ENCODE assay signal across 13 cellular contexts in genomic region chr9:124735121-124735520, GRCh38. TPM values are rescaled to one million over a fixed set of nuclear protein-coding genes. Genes with fewer than 3 reads are reported as not detected.
A peak's percentile ranks its signal among the peaks of the same experiment; 100 is the strongest.
DNase-seq lines count a peak whose midpoint lies in the region; ATAC-seq, FAIRE-seq and TF ChIP-seq lines count a peak whose summit lies in the region.
"Had no signal": no experiment of that assay in that cellular context is flagged by ENCODE, and none has a peak within 500 bp of the region (broad histone marks: within the 10 kb centered on the region; RNA-seq: fewer than 3 reads in every experiment).

No MANE protein-coding gene starts in this region.

- no peaks in the 10 kb centered on the region for H3K79me1 ChIP-seq in IMR-90 (ENCODE audit: low read depth in 1 of 2, low read length in 2 of 2)

- dilution Hi-C loops in IMR-90 (cut with HindIII; ENCODE audit: low sequenced_read_pairs, unreplicated experiment), result no loop called here

- H3K9me3 Mint-ChIP-seq in Calu3 (ENCODE audit: low read depth, unreplicated experiment) (no peaks in the 10 kb centered on the region), MCF 10A (ENCODE audit: unreplicated experiment) (no peaks in the 10 kb centered on the region)

- H2BK20ac ChIP-seq in IMR-90 (ENCODE audit: low read depth, low read length), result no peak overlapping the region

- no peak for FAIRE-seq in D721Med (lab: Jason Lieb, UNC)

- CTCF ChIA-PET in Calu3 (lab: Charles Lee), result interaction anchor here (1.2 to 2.4 kb wide), 2 partner anchors 8 to 30 kb away, joined by 4 to 8 read pairs; no protein-coding TSS in a partner anchor
- CTCF ChIA-PET in IMR-90 (lab: Yijun Ruan, JAX), result interaction anchor here (1.1 to 1.3 kb wide), 2 partner anchors 13 to 118 kb away, joined by 3 read pairs; no protein-coding TSS in a partner anchor
- CTCF ChIA-PET in MCF 10A (lab: Yijun Ruan, JAX), result interaction anchor here (0.6 to 2.1 kb wide), 7 partner anchors 8 to 118 kb away, joined by 3 to 11 read pairs (median 4); no protein-coding TSS in a partner anchor

- H2BK5ac ChIP-seq in IMR-90 (ENCODE audit: low read depth, low read length, poor library complexity, severe bottlenecking), result peak overlapping the region; percentile 12

- TF ChIP-seq CTCF in Calu3 (IDR thresholded peaks at IDR 0.05; ENCODE audit: unreplicated experiment) (no peak), IMR-90 (conservative IDR thresholded peaks at IDR 0.05; ENCODE audit: low read depth, low read length) (no peak), MCF 10A (IDR thresholded peaks at IDR 0.05; ENCODE audit: unreplicated experiment) (no peak), D721Med (IDR thresholded peaks at IDR 0.05; ENCODE audit: insufficient read depth, missing control alignments) (no peak)

- POLR2A ChIA-PET in IMR-90 (lab: Charles Lee; ENCODE audit: unreplicated experiment), result no interaction called here
- POLR2A ChIA-PET in MCF 10A (lab: Yijun Ruan, JAX), result interaction anchor here (0.7 to 1.2 kb wide), 5 partner anchors 8 to 197 kb away, joined by 3 to 5 read pairs (median 4); no protein-coding TSS in a partner anchor

- peak overlapping the region; percentile 36 for H3K4me3 Mint-ChIP-seq in Calu3 (ENCODE audit: low read depth, unreplicated experiment)
- peak overlapping the region; percentile 21 for H3K4me3 Mint-ChIP-seq in MCF 10A (ENCODE audit: unreplicated experiment)

- H3K27me3 Mint-ChIP-seq in Calu3 (ENCODE audit: unreplicated experiment) (no peaks in the 10 kb centered on the region), MCF 10A (ENCODE audit: insufficient read depth, unreplicated experiment) (no peaks in the 10 kb centered on the region)

- H3K18ac ChIP-seq in IMR-90 (ENCODE audit: low read depth, low read length), result no peak overlapping the region

- H3K27ac ChIP-seq in IMR-90 (ENCODE audit: insufficient read depth, low read length) (no peak overlapping the region), mesodermal cell (ENCODE audit: low read depth, low read length, severe bottlenecking) (peak overlapping the region; percentile 75)

- H3K14ac ChIP-seq in IMR-90 (replicated peaks; ENCODE audit: low read depth, low read length), result no peak overlapping the region

- no peak overlapping the region for H3K9ac ChIP-seq in IMR-90 (ENCODE audit: low read depth, low read length)

- H4K5ac ChIP-seq in IMR-90 (ENCODE audit: low read depth, low read length), result no peak overlapping the region

- no peaks in the 10 kb centered on the region for H3K36me3 ChIP-seq in IMR-90 (ENCODE audit: control insufficient read depth, insufficient read depth, low read length)
- peaks cover 21% of the 10 kb centered on the region for H3K36me3 ChIP-seq in mesodermal cell (ENCODE audit: control insufficient read depth, insufficient read depth, low read length)
- H3K36me3 ChIP-seq: sigmoid colon had no signal

- ATAC-seq in IMR-90 (ENCODE audit: low read depth) (peak; percentile 91), GM18511 (IDR thresholded peaks at IDR 0.05; ENCODE audit: unreplicated experiment) (no peak), sciatic nerve (no peak)

- H3K4me2 ChIP-seq in IMR-90 (ENCODE audit: low read depth, low read length), result peak overlapping the region; percentile 12; the same call in 1 of the 2 replicates

- H3K9me3 ChIP-seq in IMR-90 (ENCODE audit: control insufficient read depth, insufficient read depth, low read length) (no peaks in the 10 kb centered on the region), mesodermal cell (ENCODE audit: control insufficient read depth, low read length) (no peaks in the 10 kb centered on the region)
- H3K9me3 ChIP-seq: sigmoid colon had no signal

- no peak overlapping the region for H2AK9ac ChIP-seq in IMR-90 (replicated peaks; ENCODE audit: low read depth, low read length, poor library complexity)

- no peak overlapping the region for H4K91ac ChIP-seq in IMR-90 (ENCODE audit: insufficient read depth, low read depth, low read length)

- H3K56ac ChIP-seq in IMR-90 (ENCODE audit: extremely low read depth, insufficient read depth, low read length), result no peak overlapping the region

- no peak overlapping the region for H2BK120ac ChIP-seq in IMR-90 (ENCODE audit: low read depth, low read length)

- H2AK5ac ChIP-seq in IMR-90 (ENCODE audit: low read depth, low read length), result no peak overlapping the region

- DNase-seq in Calu3 (no peak), IMR-90 (peak; percentile 53), MCF 10A (ENCODE audit: unreplicated experiment) (peak; percentile 48), sciatic nerve (ENCODE audit: low spot score) (no peak), NCI-H2029 treated with DMSO at 0.1 percent for 48 hours (lab: John Stamatoyannopoulos, UW) (no peak), D721Med (ENCODE audit: insufficient read length, low spot score) (no peak)
- DNase-seq: aorta; DMS 273 treated with DMSO at 0.1 percent for 48 hours; NCI-H1436; sigmoid colon; stimulated activated naive CD4-positive, alpha-beta T cell treated with Interleukin-2 at 50 U/mL for 16 hours had no signal

- H3K4me1 ChIP-seq in IMR-90 (ENCODE audit: control insufficient read depth, insufficient read depth, low read length), result peaks cover 7% of the 10 kb centered on the region
- peaks cover 14% of the 10 kb centered on the region for H3K4me1 ChIP-seq in mesodermal cell (ENCODE audit: control insufficient read depth, insufficient read depth, low read length, poor library complexity, severe bottlenecking)

- H3K23ac ChIP-seq in IMR-90 (ENCODE audit: low read depth, low read length), result no peak overlapping the region

- BruUV-seq in Calu3 (replicated peaks; lab: Mats Ljungman, UMichigan) (no TSS peak), IMR-90 (replicated peaks; lab: Mats Ljungman, UMichigan) (no TSS peak), MCF 10A (replicated peaks; lab: Mats Ljungman, UMichigan) (no TSS peak)

- H4K20me1 ChIP-seq in IMR-90 (ENCODE audit: insufficient read depth, low read length), result no peaks in the 10 kb centered on the region

- H3K4ac ChIP-seq in IMR-90 (ENCODE audit: low read depth, low read length), result 0 out of 2 replicates have a peak overlapping the region, but pooled peaks have one; percentile 1

- H3K4me1 Mint-ChIP-seq in Calu3 (ENCODE audit: low read depth, unreplicated experiment), result peaks cover 25% of the 10 kb centered on the region
- peaks cover 17% of the 10 kb centered on the region for H3K4me1 Mint-ChIP-seq in MCF 10A (ENCODE audit: insufficient read depth, unreplicated experiment)

- TF ChIP-seq RAD21 in IMR-90 (IDR thresholded peaks at IDR 0.05; ENCODE audit: low read length), result no peak

- no peak overlapping the region for H2BK15ac ChIP-seq in IMR-90 (ENCODE audit: low read depth, low read length)

- H3K36me3 Mint-ChIP-seq in Calu3 (ENCODE audit: insufficient read depth, unreplicated experiment), result peaks cover 4% of the 10 kb centered on the region
- H3K36me3 Mint-ChIP-seq in MCF 10A (ENCODE audit: insufficient read depth, unreplicated experiment), result no peaks in the 10 kb centered on the region

- intact Hi-C loops in Calu3 (cut with micrococcal nuclease; ENCODE audit: unreplicated experiment) (no loop called here), IMR-90 (cut with micrococcal nuclease) (no loop called here), MCF 10A (cut with micrococcal nuclease) (no loop called here), sciatic nerve (cut with DNase I) (no loop called here)

- peaks cover 7% of the 10 kb centered on the region for H3K9me1 ChIP-seq in IMR-90 (ENCODE audit: insufficient read depth, low read length)

- H3K4me3 ChIP-seq in IMR-90 (ENCODE audit: insufficient read depth, low read depth, low read length), result no peak overlapping the region
- H3K4me3 ChIP-seq in mesodermal cell (ENCODE audit: extremely low read depth, insufficient read depth, low read length, poor library complexity, severe bottlenecking), result no peak overlapping the region
- H3K4me3 ChIP-seq: sigmoid colon had no signal

- H3K27ac Mint-ChIP-seq in Calu3 (ENCODE audit: unreplicated experiment) (peak overlapping the region; percentile 51), MCF 10A (ENCODE audit: low read depth, unreplicated experiment) (peak overlapping the region; percentile 75)

- TF ChIP-seq POLR2A in IMR-90 (IDR thresholded peaks at IDR 0.05; ENCODE audit: low read depth, low read length), result no peak

- H2AFZ ChIP-seq in IMR-90 (replicated peaks; ENCODE audit: low read length, poor library complexity), result peak overlapping the region; percentile 59

- no peaks in the 10 kb centered on the region for H3K27me3 ChIP-seq in IMR-90 (ENCODE audit: control insufficient read depth, insufficient read depth, low read length)
- H3K27me3 ChIP-seq: sigmoid colon had no signal

- in situ Hi-C loops in IMR-90 (cut with MboI; ENCODE audit: low sequenced_read_pairs), result no loop called here

- peak overlapping the region in 1 of 2 experiments; percentile 29; a peak in 2 of 4 replicates for H4K8ac ChIP-seq in IMR-90 (ENCODE audit: low read depth in 2 of 2, low read length in 2 of 2)

TF ChIP-seq in IMR-90, 13 proteins besides CTCF, POLR2A, EP300 and RAD21:
- TF ChIP-seq NFE2L2 (IDR thresholded peaks at IDR 0.05; ENCODE audit: low read depth, low read length), result no peak
- 0 out of 2 replicates have a peak, but pooled peaks have one; percentile 33 for TF ChIP-seq FOS (IDR thresholded peaks at IDR 0.05; ENCODE audit: low read depth, low read length)

RNA-seq across cellular contexts. Expression of gene NR6A1, which starts 36.0 kb away (rescaled TPM):
- total RNA-seq in Calu3 (2022), result 5.9 and 6.7 TPM in 2 replicates
- 0.28 and 0.36 TPM in 2 replicates for total RNA-seq in IMR-90 (2012; rRNA removed)
- polyA plus RNA-seq in IMR-90 (2012; rRNA removed), result 0.10 and 0.14 TPM in 2 replicates
- polyA plus RNA-seq in IMR-90 (2012; cell fraction: cytosol; rRNA removed), result 0.03 TPM in 2 replicates
- polyA plus RNA-seq in IMR-90 (2012; cell fraction: nucleus; rRNA removed; ENCODE audit: low replicate concordance), result 0.46 and 0.58 TPM in 2 replicates
- 0.91 and 2.0 TPM in 2 replicates for total RNA-seq in MCF 10A (2022)
- polyA plus RNA-seq in mesodermal cell (2013, experiment 1 of 2), result 30.6 TPM
- 26.5 TPM for polyA plus RNA-seq in mesodermal cell (2013, experiment 2 of 2)
- total RNA-seq in sciatic nerve, result 3.3 TPM

RNA-seq across cellular contexts. Expression of gene OLFML2A, which starts 41.8 kb away (rescaled TPM):
- total RNA-seq in Calu3 (2022) (0.88 and 0.99 TPM in 2 replicates), IMR-90 (2012; rRNA removed) (1.4 and 2.0 TPM in 2 replicates), MCF 10A (2022) (0.21 and 0.25 TPM in 2 replicates), sciatic nerve (110 TPM)
- 4.7 and 5.9 TPM in 2 replicates for polyA plus RNA-seq in IMR-90 (2012; rRNA removed)
- polyA plus RNA-seq in IMR-90 (2012; cell fraction: cytosol; rRNA removed), result 5.6 and 18.2 TPM in 2 replicates
- polyA plus RNA-seq in IMR-90 (2012; cell fraction: nucleus; rRNA removed; ENCODE audit: low replicate concordance), result 4.1 and 7.9 TPM in 2 replicates
- polyA plus RNA-seq in mesodermal cell (2013, experiment 1 of 2), result 13.0 TPM
- polyA plus RNA-seq in mesodermal cell (2013, experiment 2 of 2), result 12.8 TPM

Comparison
In these comparisons a context has a peak if more than half of its experiments do, and no peak if none do; other contexts are left out.
1. DNase-seq: peak in IMR-90 (single experiment) and MCF 10A (single experiment); none in Calu3 (single experiment), sciatic nerve (single experiment), NCI-H2029 treated with DMSO at 0.1 percent for 48 hours (single experiment) and D721Med (single experiment).
2. RNA of gene OLFML2A, which starts 41.8 kb away (total RNA-seq): 110 TPM in sciatic nerve (single experiment); 1.4 to 2.0 TPM in IMR-90, 0.88 to 0.99 TPM in Calu3 and 0.21 to 0.25 TPM in MCF 10A; every median in the first group is over 10 times any median in the second.